14 cellular contexts compared by ENCODE assay signal in genomic region chr3:40782086-40782721, GRCh38.
A peak's percentile ranks its signal among the peaks of the same experiment; 100 is the strongest.
DNase-seq lines count a peak whose midpoint lies in the region; ATAC-seq, FAIRE-seq and TF ChIP-seq lines count a peak whose summit lies in the region.
"Had no signal": no experiment of that assay in that cellular context is flagged by ENCODE, and none has a peak within 500 bp of the region (broad histone marks: within the 10 kb centered on the region; RNA-seq: fewer than 3 reads in every experiment).

No MANE protein-coding gene starts in this region.

- ATAC-seq in K562 (peak; percentile 68), GM19463 (IDR thresholded peaks at IDR 0.05; ENCODE audit: unreplicated experiment) (no peak), GM21576 (IDR thresholded peaks at IDR 0.05; ENCODE audit: unreplicated experiment) (no peak)
- no peak for ATAC-seq in CD4-positive, alpha-beta T cell (ENCODE audit: poor library complexity)

- DNase-seq in DMS 273 (lab: John Stamatoyannopoulos, UW; ENCODE audit: unreplicated experiment) (peak; percentile 15), DMS 273 treated with DMSO at 0.1 percent for 48 hours (lab: John Stamatoyannopoulos, UW) (no peak), Karpas-422 (peak; percentile 59), K562 (ENCODE audit: extremely low read depth in 1 of 4, low spot score in 3 of 4) (no peak), osteoblast (ENCODE audit: insufficient read length, low spot score, missing footprints) (no peak)
- DNase-seq in CD4-positive, alpha-beta T cell = no peak
- DNase-seq: 8988T, caudate nucleus, glutamatergic neuron, NCI-H2081, testis had no signal

- H4K20me1 ChIP-seq in Karpas-422 (ENCODE audit: insufficient read depth, low read depth, low read length) (no peaks in the 10 kb centered on the region), K562 (replicated peaks; ENCODE audit: control insufficient read depth, insufficient read depth, low read length) (no peaks in the 10 kb centered on the region; the same call in 1 of the 2 replicates), osteoblast (ENCODE audit: insufficient read depth, low read length) (no peaks in the 10 kb centered on the region)

- no peak overlapping the region for H2AFZ ChIP-seq in Karpas-422 (ENCODE audit: low read length)
- H2AFZ ChIP-seq in K562 (ENCODE audit: low read depth, low read length) = no peak overlapping the region
- H2AFZ ChIP-seq in osteoblast (ENCODE audit: low read length) = no peak overlapping the region

- no peak overlapping the region for H3K27ac ChIP-seq in Karpas-422 (ENCODE audit: low read length)
- H3K27ac ChIP-seq in K562 (ENCODE audit: extremely low read depth, low read depth, low read length) = no peak overlapping the region
- no peak overlapping the region for H3K27ac ChIP-seq in osteoblast (ENCODE audit: low read depth, low read length)
- H3K27ac ChIP-seq in CD4-positive, alpha-beta T cell (ENCODE audit: low read depth, low read length) = no peak overlapping the region
- H3K27ac ChIP-seq: SK-N-MC had no signal

- H3K9ac ChIP-seq in Karpas-422 (ENCODE audit: low read length) (no peak overlapping the region), K562 (ENCODE audit: insufficient read depth in 1 of 2, low read depth in 2 of 2, low read length in 2 of 2) (no peak overlapping the region)

- H3K9me3 ChIP-seq in Karpas-422 (ENCODE audit: low read length) = no peaks in the 10 kb centered on the region
- H3K9me3 ChIP-seq in K562 (replicated peaks; ENCODE audit: control insufficient read depth, insufficient read depth, low read depth, low read length) = no peaks in the 10 kb centered on the region
- no peaks in the 10 kb centered on the region for H3K9me3 ChIP-seq in osteoblast (ENCODE audit: low read depth, low read length)
- peaks cover 2% of the 10 kb centered on the region for H3K9me3 ChIP-seq in CD4-positive, alpha-beta T cell (ENCODE audit: control insufficient read depth, low read length)
- H3K9me3 ChIP-seq: testis had no signal

- H3K4me1 ChIP-seq in Karpas-422 (ENCODE audit: low read length) = no peaks in the 10 kb centered on the region
- no peaks in the 10 kb centered on the region for H3K4me1 ChIP-seq in K562 (replicated peaks in 1 of 2; ENCODE audit: control insufficient read depth in 2 of 2, insufficient read depth in 2 of 2, low read length in 2 of 2)
- peaks cover 16% of the 10 kb centered on the region for H3K4me1 ChIP-seq in osteoblast (ENCODE audit: insufficient read depth, low read length)

- H3K4me2 ChIP-seq in Karpas-422 (ENCODE audit: low read depth, low read length, poor library complexity, severe bottlenecking) (no peak overlapping the region), K562 (ENCODE audit: insufficient read depth, low read length) (no peak overlapping the region), osteoblast (ENCODE audit: insufficient read depth, low read length) (no peak overlapping the region)

- no peaks in the 10 kb centered on the region for H3K27me3 ChIP-seq in Karpas-422 (ENCODE audit: low read length)
- peaks cover 6 to 24% of the 10 kb centered on the region in 2 experiments; a peak in 3 of 5 replicates for H3K27me3 ChIP-seq in K562 (ENCODE audit: control insufficient read depth in 2 of 2, insufficient read depth in 2 of 2, low read length in 2 of 2)
- no peaks in the 10 kb centered on the region for H3K27me3 ChIP-seq in osteoblast (ENCODE audit: insufficient read depth, low read length)
- H3K27me3 ChIP-seq in CD4-positive, alpha-beta T cell (ENCODE audit: control insufficient read depth, insufficient read depth, low read length) = no peaks in the 10 kb centered on the region
- H3K27me3 ChIP-seq: testis had no signal

- no peaks in the 10 kb centered on the region for H3K36me3 ChIP-seq in Karpas-422 (ENCODE audit: insufficient read depth, low read length)
- H3K36me3 ChIP-seq in K562 (ENCODE audit: control insufficient read depth, insufficient read depth, low read length) = no peaks in the 10 kb centered on the region
- no peaks in the 10 kb centered on the region for H3K36me3 ChIP-seq in osteoblast (ENCODE audit: insufficient read depth, low read length)

- no peak for TF ChIP-seq EP300 in K562 (IDR thresholded peaks at IDR 0.05; ENCODE audit: low read length)

- H3K36me3 Mint-ChIP-seq in CD4-positive, alpha-beta T cell (ENCODE audit: low read depth) = no peaks in the 10 kb centered on the region

- no peaks in the 10 kb centered on the region for H3K9me1 ChIP-seq in K562 (ENCODE audit: control insufficient read depth, insufficient read depth, low read length)

- intact Hi-C loops in K562 (cut with micrococcal nuclease) = no loop called here
- intact Hi-C loops in CD4-positive, alpha-beta T cell (cut with DNase I, micrococcal nuclease) = no loop called here

- in situ Hi-C loops in K562 (cut with MboI) = no loop called here

- POLR2A ChIA-PET in K562 (lab: Yijun Ruan, JAX) = no interaction called here
- POLR2A ChIA-PET in CD4-positive, alpha-beta T cell (lab: Charles Lee) = no interaction called here

- H3K27ac Mint-ChIP-seq in CD4-positive, alpha-beta T cell = no peak overlapping the region

- BruUV-seq in K562 (replicated peaks; lab: Mats Ljungman, UMichigan) = no TSS peak

- H3K4me3 Mint-ChIP-seq in CD4-positive, alpha-beta T cell = no peak overlapping the region

- no peak for FAIRE-seq in K562 (lab: Jason Lieb, UNC)

- CTCF ChIA-PET in K562 (lab: Yijun Ruan, JAX; ENCODE audit: low intra/inter-chr PET ratio) = no interaction called here
- CTCF ChIA-PET in CD4-positive, alpha-beta T cell (lab: Charles Lee) = no interaction called here

- no peaks in the 10 kb centered on the region for H3K79me2 ChIP-seq in Karpas-422 (ENCODE audit: low read length)
- no peaks in the 10 kb centered on the region for H3K79me2 ChIP-seq in K562 (ENCODE audit: control insufficient read depth, insufficient read depth, low read length)
- H3K79me2 ChIP-seq in osteoblast (ENCODE audit: insufficient read depth, low read length) = no peaks in the 10 kb centered on the region

- H3K9me3 Mint-ChIP-seq in CD4-positive, alpha-beta T cell = no peaks in the 10 kb centered on the region

- peaks cover 12% of the 10 kb centered on the region for H3K27me3 Mint-ChIP-seq in CD4-positive, alpha-beta T cell

- WGBS in K562 (ENCODE audit: insufficient coverage, low coverage, missing lambda C conversion rate) = 0% methylated on average over 3 of the region's 3 CpGs

- TF ChIP-seq CTCF in K562 (IDR thresholded peaks at IDR 0.05 in 2 of 3, conservative IDR thresholded peaks at IDR 0.05 in 1 of 3; ENCODE audit: insufficient read depth in 2 of 3, low read depth in 1 of 3, low read length in 3 of 3) = peak in 2 of 3 experiments; percentile 20 to 35; a peak in 2 of 6 replicates
- peak; percentile 21 for TF ChIP-seq CTCF in osteoblast (IDR thresholded peaks at IDR 0.05; ENCODE audit: extremely low read depth, low read depth, low read length)
- TF ChIP-seq CTCF in CD4-positive, alpha-beta T cell (IDR thresholded peaks at IDR 0.05) = no peak

- no peak for TF ChIP-seq POLR2A in K562 (conservative IDR thresholded peaks at IDR 0.05)

- H3K4me3 ChIP-seq in Karpas-422 (ENCODE audit: low read length) (no peak overlapping the region), K562 (no peak overlapping the region), osteoblast (ENCODE audit: insufficient read depth, low read length) (no peak overlapping the region)
- H3K4me3 ChIP-seq: SK-N-MC, testis had no signal

- H3K4me1 Mint-ChIP-seq in CD4-positive, alpha-beta T cell (ENCODE audit: low read depth) = no peaks in the 10 kb centered on the region

- no peak for TF ChIP-seq RAD21 in K562 (CRISPR knock-in tag; conservative IDR thresholded peaks at IDR 0.05 in 1 of 2, IDR thresholded peaks at IDR 0.05 in 1 of 2)

- H3K9me2 ChIP-seq in Karpas-422 (replicated peaks; ENCODE audit: insufficient read depth, low read length) = no peaks in the 10 kb centered on the region

TF ChIP-seq in K562, 482 proteins besides CTCF, POLR2A, EP300 and RAD21:
- TF ChIP-seq TCF7L2 (IDR thresholded peaks at IDR 0.05; ENCODE audit: low read depth, low read length) (no peak), TBP (optimal IDR thresholded peaks at IDR 0.05; ENCODE audit: low read depth, low read length) (no peak), FUS (optimal IDR thresholded peaks at IDR 0.05; ENCODE audit: low read depth, low read length) (no peak), NUFIP1 (IDR thresholded peaks at IDR 0.05; ENCODE audit: partially characterized antibody) (no peak), IFI16 (CRISPR knock-in tag; IDR thresholded peaks at IDR 0.05) (no peak), ZNF121 (CRISPR knock-in tag; conservative IDR thresholded peaks at IDR 0.05) (no peak), PML (IDR thresholded peaks at IDR 0.05; ENCODE audit: low read length) (no peak), NFRKB (IDR thresholded peaks at IDR 0.05; ENCODE audit: low read depth) (no peak), ZNF354B (CRISPR knock-in tag; IDR thresholded peaks at IDR 0.05) (no peak), CBFB (CRISPR knock-in tag; IDR thresholded peaks at IDR 0.05) (no peak), ZNF274 (IDR thresholded peaks at IDR 0.05; ENCODE audit: borderline replicate concordance, low read depth, low read length) (no peak), NR3C1 (CRISPR knock-in tag; IDR thresholded peaks at IDR 0.05) (no peak), ZNF512 (tag; IDR thresholded peaks at IDR 0.05) (no peak), MBD2 (IDR thresholded peaks at IDR 0.05; ENCODE audit: borderline replicate concordance, low read depth) (no peak), ZSCAN32 (CRISPR knock-in tag; IDR thresholded peaks at IDR 0.05) (no peak)
- TF ChIP-seq, protein P1, sequence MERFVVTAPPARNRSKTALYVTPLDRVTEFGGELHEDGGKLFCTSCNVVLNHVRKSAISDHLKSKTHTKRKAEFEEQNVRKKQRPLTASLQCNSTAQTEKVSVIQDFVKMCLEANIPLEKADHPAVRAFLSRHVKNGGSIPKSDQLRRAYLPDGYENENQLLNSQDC (CRISPR knock-in tag; IDR thresholded peaks at IDR 0.05) = no peak

Comparison
In these comparisons a context has a peak if more than half of its experiments do, and no peak if none do; other contexts are left out.
1. DNase-seq: peak in DMS 273 (single experiment) and Karpas-422 (single experiment); none in DMS 273 treated with DMSO at 0.1 percent for 48 hours (single experiment), K562 (0 of 4), osteoblast (single experiment) and CD4-positive, alpha-beta T cell (0 of 10).